1 cellular context compared by ENCODE assay signal in genomic region chr18:43170586-43170985, GRCh38.
TF ChIP-seq lines count a peak whose summit lies in the region.

No MANE protein-coding gene starts in this region.

TF ChIP-seq in GM12878, 131 proteins besides CTCF, POLR2A, EP300 and RAD21 (continued from another document):
- TF ChIP-seq ZNF592 (IDR thresholded peaks at IDR 0.05) (no peak), ZBTB40 (IDR thresholded peaks at IDR 0.05; ENCODE audit: borderline replicate concordance) (no peak), NFYA (IDR thresholded peaks at IDR 0.05; ENCODE audit: borderline replicate concordance, low read depth, low read length) (no peak), NR2F1 (conservative IDR thresholded peaks at IDR 0.05) (no peak), FOS (IDR thresholded peaks at IDR 0.05; ENCODE audit: borderline replicate concordance, extremely low read depth, insufficient read length) (no peak), BRCA1 (IDR thresholded peaks at IDR 0.05; ENCODE audit: low read depth, low read length) (no peak), BHLHE40 (IDR thresholded peaks at IDR 0.05; ENCODE audit: borderline replicate concordance in 1 of 2, low read depth in 2 of 2, low read length in 1 of 2) (no peak), HSF1 (IDR thresholded peaks at IDR 0.05; ENCODE audit: low read depth, low read length) (no peak), MXI1 (IDR thresholded peaks at IDR 0.05; ENCODE audit: low read depth, low read length) (no peak), CBFB (IDR thresholded peaks at IDR 0.05; ENCODE audit: low read depth) (no peak), SMARCA5 (IDR thresholded peaks at IDR 0.05) (no peak)
TF ChIP-seq in GM12878: peak in this region for 0.
